ENCODE assay signal across 8 cellular contexts in genomic region chr17:1229354-1229890, GRCh38. TPM values are rescaled to one million over a fixed set of nuclear protein-coding genes. Genes with fewer than 3 reads are reported as not detected.
DNase-seq lines count a peak whose midpoint lies in the region; ATAC-seq and TF ChIP-seq lines count a peak whose summit lies in the region.

No MANE protein-coding gene starts in this region.

- CTCF ChIA-PET in BJ (lab: Yijun Ruan, JAX) = interaction anchor here (0.7 kb wide), 1 partner anchor 51 kb away, joined by 3 read pairs; no protein-coding TSS in a partner anchor
- CTCF ChIA-PET in activated CD4-positive, alpha-beta memory T cell treated with anti-CD3 and anti-CD28 coated beads, Interleukin-2, amount 10 ng/mL, durations not matched to agents 7 days and 5 days (lab: Charles Lee) = interaction anchor here (0.7 to 1.0 kb wide), 3 partner anchors 14 to 30 kb away, joined by 3 to 4 read pairs (median 4); no protein-coding TSS in a partner anchor

- H3K36me3 ChIP-seq in BJ (ENCODE audit: control insufficient read depth, insufficient read depth, low read length) (no peaks in the 10 kb centered on the region), neuron (ENCODE audit: insufficient read depth, low read length) (no peaks in the 10 kb centered on the region), vagina (no peaks in the 10 kb centered on the region)

- peak in 1 of 2 donors; percentile 40 for TF ChIP-seq POLR2A in vagina (IDR thresholded peaks at IDR 0.05)

- H3K4me1 ChIP-seq in neuron (ENCODE audit: insufficient read depth, low read length) = peaks cover 3% of the 10 kb centered on the region
- H3K4me1 ChIP-seq in vagina = peaks cover 39% of the 10 kb centered on the region

- H3K4me1 Mint-ChIP-seq in activated CD4-positive, alpha-beta memory T cell treated with anti-CD3 and anti-CD28 coated beads, Interleukin-2, amount 10 ng/mL, durations not matched to agents 7 days and 5 days = peaks cover 16% of the 10 kb centered on the region

- no peaks in the 10 kb centered on the region for H3K9me3 Mint-ChIP-seq in activated CD4-positive, alpha-beta memory T cell treated with anti-CD3 and anti-CD28 coated beads, Interleukin-2, amount 10 ng/mL, durations not matched to agents 7 days and 5 days

- H3K27ac Mint-ChIP-seq in activated CD4-positive, alpha-beta memory T cell treated with anti-CD3 and anti-CD28 coated beads, Interleukin-2, amount 10 ng/mL, durations not matched to agents 7 days and 5 days = no peak overlapping the region

- H3K36me3 Mint-ChIP-seq in activated CD4-positive, alpha-beta memory T cell treated with anti-CD3 and anti-CD28 coated beads, Interleukin-2, amount 10 ng/mL, durations not matched to agents 7 days and 5 days (ENCODE audit: low read depth) = peaks cover 5% of the 10 kb centered on the region

- H3K27me3 ChIP-seq in BJ (ENCODE audit: control insufficient read depth, insufficient read depth, low read length) (peaks cover 25% of the 10 kb centered on the region), neuron (ENCODE audit: insufficient read depth, low read length) (peaks cover 56% of the 10 kb centered on the region), vagina (peaks cover 5% of the 10 kb centered on the region)

- peaks cover 49% of the 10 kb centered on the region for H3K27me3 Mint-ChIP-seq in activated CD4-positive, alpha-beta memory T cell treated with anti-CD3 and anti-CD28 coated beads, Interleukin-2, amount 10 ng/mL, durations not matched to agents 7 days and 5 days

- H3K27ac ChIP-seq in vagina = peak overlapping the region; percentile 75

- TF ChIP-seq CTCF in BJ (IDR thresholded peaks at IDR 0.05; ENCODE audit: insufficient read depth, low read depth, low read length) (no peak), fibroblast of pulmonary artery (IDR thresholded peaks at IDR 0.05; ENCODE audit: low read length, missing control alignments) (no peak), vagina (IDR thresholded peaks at IDR 0.05) (no peak)

- H3K4me3 ChIP-seq in BJ (ENCODE audit: low read depth, low read length) (peak overlapping the region; percentile 38), fibroblast of pulmonary artery (replicated peaks; ENCODE audit: low read depth, low read length) (peak overlapping the region; percentile 25), neuron (ENCODE audit: low read length) (peak overlapping the region; percentile 29), vagina (peak overlapping the region; percentile 49 to 60)

- POLR2A ChIA-PET in BJ (lab: Charles Lee) = no interaction called here
- POLR2A ChIA-PET in activated CD4-positive, alpha-beta memory T cell treated with anti-CD3 and anti-CD28 coated beads, Interleukin-2, amount 10 ng/mL, durations not matched to agents 7 days and 5 days (lab: Charles Lee) = interaction anchor here (0.7 to 2.0 kb wide), 5 partner anchors 10 to 31 kb away, joined by 3 to 5 read pairs (median 3); no protein-coding TSS in a partner anchor

- ATAC-seq in GM19372 (IDR thresholded peaks at IDR 0.05; ENCODE audit: low read depth, unreplicated experiment) = peak; percentile 51

- H3K9me3 ChIP-seq in neuron (ENCODE audit: low read length) (peaks cover 6% of the 10 kb centered on the region), vagina (no peaks in the 10 kb centered on the region)

- intact Hi-C loops in vagina (cut with DNase I) = no loop called here

- H2AFZ ChIP-seq in neuron (ENCODE audit: low read depth, low read length) = peak overlapping the region; percentile 98

- peak overlapping the region; percentile 53 for H3K4me3 Mint-ChIP-seq in activated CD4-positive, alpha-beta memory T cell treated with anti-CD3 and anti-CD28 coated beads, Interleukin-2, amount 10 ng/mL, durations not matched to agents 7 days and 5 days

- no peak for DNase-seq in BJ (ENCODE audit: low read depth)
- DNase-seq in KG1 (lab: John Stamatoyannopoulos, UW) = peak; percentile 13
- DNase-seq in activated CD4-positive, alpha-beta memory T cell treated with anti-CD3 and anti-CD28 coated beads, Interleukin-2, amount 10 ng/mL, durations not matched to agents 7 days and 5 days = peak; percentile 51
- no peak for DNase-seq in fibroblast of pulmonary artery (ENCODE audit: low read depth)
- DNase-seq in vagina (ENCODE audit: extremely low spot score in 2 of 2) = no peak
- DNase-seq in HPDE6-E6E7 (ENCODE audit: extremely low spot score) = no peak

RNA-seq across cellular contexts. Expression of gene BHLHA9, which starts 40.8 kb away (rescaled TPM):
- not detected in 2 replicates for polyA plus RNA-seq in BJ (2011; rRNA removed)
- not detected in 2 replicates for polyA minus RNA-seq in BJ (2011; rRNA and poly(A)+ RNA removed)
- not detected for total RNA-seq in activated CD4-positive, alpha-beta memory T cell treated with anti-CD3 and anti-CD28 coated beads, Interleukin-2, amount 10 ng/mL, durations not matched to agents 7 days and 5 days
- not detected for total RNA-seq in vagina

RNA-seq across cellular contexts. Expression of gene ABR, which starts 49.6 kb away (rescaled TPM):
- 32.7 and 65.4 TPM in 2 replicates for polyA plus RNA-seq in BJ (2011; rRNA removed)
- 72.9 and 76.6 TPM in 2 replicates for polyA minus RNA-seq in BJ (2011; rRNA and poly(A)+ RNA removed)
- 100 to 1,000 TPM; 144 to 145 TPM for total RNA-seq in activated CD4-positive, alpha-beta memory T cell treated with anti-CD3 and anti-CD28 coated beads, Interleukin-2, amount 10 ng/mL, durations not matched to agents 7 days and 5 days
- total RNA-seq in vagina = 90.8 TPM

RNA-seq across cellular contexts. Expression of gene TRARG1, which starts 50.0 kb away (rescaled TPM):
- polyA plus RNA-seq in BJ (2011; rRNA removed) = not detected in 2 replicates
- polyA minus RNA-seq in BJ (2011; rRNA and poly(A)+ RNA removed) = not detected in 2 replicates
- total RNA-seq in activated CD4-positive, alpha-beta memory T cell treated with anti-CD3 and anti-CD28 coated beads, Interleukin-2, amount 10 ng/mL, durations not matched to agents 7 days and 5 days = under 1 TPM; 0.73 to 0.80 TPM
- 9.8 TPM for total RNA-seq in vagina

Comparison
In these comparisons a context has a peak if more than half of its experiments do, and no peak if none do; other contexts are left out.
1. DNase-seq: peak in KG1 (single experiment) and activated CD4-positive, alpha-beta memory T cell treated with anti-CD3 and anti-CD28 coated beads, Interleukin-2, amount 10 ng/mL, durations not matched to agents 7 days and 5 days (single experiment); none in BJ (single experiment), fibroblast of pulmonary artery (single experiment), vagina (0 of 2) and HPDE6-E6E7 (single experiment).
2. Peak in every context shown above with its lines, with median percentiles within 50 percentile points of each other: H3K4me3 ChIP-seq.